Comparison of ENCODE assay signal across 27 cellular contexts in genomic region chr7:130559184-130559583, GRCh38.
"Had no signal": no experiment of that assay in that cellular context is flagged by ENCODE, and none has a peak within 500 bp of the region (broad histone marks: within the 10 kb centered on the region; RNA-seq: fewer than 3 reads in every experiment).

No MANE protein-coding gene starts in this region.

- H3K27me3 ChIP-seq: brain microvascular endothelial cell, cardiac muscle cell, MG63 had no signal

- H3K27ac Mint-ChIP-seq: activated B cell treated with CpG ODN at 0.5 μM for 24 hours; activated CD4-positive, alpha-beta memory T cell treated with anti-CD3 and anti-CD28 coated beads for 36 hours; activated CD4-positive, alpha-beta T cell treated with anti-CD3 and anti-CD28 coated beads, Interleukin-2, amount 10 ng/mL, durations not matched to agents 7 days and 5 days; activated naive CD4-positive, alpha-beta T cell treated with anti-CD3 and anti-CD28 coated beads, Interleukin-2, amount 10 ng/mL, durations not matched to agents 7 days and 5 days; activated naive CD8-positive, alpha-beta T cell treated with anti-CD3 and anti-CD28 coated beads for 36 hours had no signal

- H3K4me3 Mint-ChIP-seq: activated B cell treated with CpG ODN at 0.5 μM for 24 hours; activated CD4-positive, alpha-beta memory T cell treated with anti-CD3 and anti-CD28 coated beads for 36 hours; activated CD4-positive, alpha-beta T cell treated with anti-CD3 and anti-CD28 coated beads, Interleukin-2, amount 10 ng/mL, durations not matched to agents 7 days and 5 days; activated naive CD4-positive, alpha-beta T cell treated with anti-CD3 and anti-CD28 coated beads, Interleukin-2, amount 10 ng/mL, durations not matched to agents 7 days and 5 days; activated naive CD8-positive, alpha-beta T cell treated with anti-CD3 and anti-CD28 coated beads for 36 hours; activated T-cell treated with anti-CD3 and anti-CD28 coated beads, Interleukin-2, amount 50 U/mL, for 4 hours; T-helper 17 cell had no signal

- H3K36me3 ChIP-seq: brain microvascular endothelial cell, MG63 had no signal

- H3K4me3 ChIP-seq: cardiac muscle cell, MG63 had no signal

- ATAC-seq: activated T-cell treated with anti-CD3 and anti-CD28 coated beads, Interleukin-2, amount 50 U/mL, for 4 hours; PC-3; T-helper 17 cell had no signal

- H3K9me3 ChIP-seq: MG63 had no signal

- FAIRE-seq: RCC 7860 had no signal

- H3K27ac ChIP-seq: brain microvascular endothelial cell, cardiac muscle cell, KMS-11 had no signal

- H3K9me3 Mint-ChIP-seq: activated B cell treated with CpG ODN at 0.5 μM for 24 hours; activated CD4-positive, alpha-beta memory T cell treated with anti-CD3 and anti-CD28 coated beads for 36 hours; activated CD4-positive, alpha-beta T cell treated with anti-CD3 and anti-CD28 coated beads, Interleukin-2, amount 10 ng/mL, durations not matched to agents 7 days and 5 days; activated naive CD4-positive, alpha-beta T cell treated with anti-CD3 and anti-CD28 coated beads, Interleukin-2, amount 10 ng/mL, durations not matched to agents 7 days and 5 days; activated T-cell treated with anti-CD3 and anti-CD28 coated beads, Interleukin-2, amount 50 U/mL, for 4 hours had no signal

- DNase-seq: activated B cell treated with CpG ODN at 0.5 μM for 24 hours; activated CD4-positive, alpha-beta memory T cell treated with anti-CD3 and anti-CD28 coated beads for 36 hours; activated CD4-positive, alpha-beta T cell treated with anti-CD3 and anti-CD28 coated beads for 1 hour; activated CD4-positive, alpha-beta T cell treated with anti-CD3 and anti-CD28 coated beads, Interleukin-2, amount 10 ng/mL, durations not matched to agents 7 days and 5 days; activated CD8-positive, alpha-beta memory T cell treated with anti-CD3 and anti-CD28 coated beads for 24 hours; activated gamma-delta T cell treated with Interleukin-2 at 50 U/mL for 16 hours; activated naive CD4-positive, alpha-beta T cell treated with anti-CD3 and anti-CD28 coated beads, Interleukin-2, amount 10 ng/mL, durations not matched to agents 7 days and 5 days; activated naive CD8-positive, alpha-beta T cell treated with anti-CD3 and anti-CD28 coated beads for 36 hours; activated T-cell treated with anti-CD3 and anti-CD28 coated beads, Interleukin-2, amount 50 U/mL, for 4 hours; brain microvascular endothelial cell; MG63; MV-4-11; NCI-H1092 treated with DMSO at 0.1 percent for 48 hours; NCI-H1417 treated with DMSO at 0.1 percent for 48 hours; NCI-H1694; NCI-H2029; NCI-H2107; NCI-H2171 treated with DMSO at 0.1 percent for 48 hours; NCI-H226; NCI-H526; PC-3; SHP77 treated with DMSO at 0.1 percent for 48 hours; T-helper 17 cell; T-helper 9 cell had no signal

- H3K36me3 Mint-ChIP-seq: activated naive CD4-positive, alpha-beta T cell treated with anti-CD3 and anti-CD28 coated beads, Interleukin-2, amount 10 ng/mL, durations not matched to agents 7 days and 5 days had no signal

- H3K9ac ChIP-seq: KMS-11 had no signal

- H3K4me2 ChIP-seq: KMS-11 had no signal

- H3K27me3 Mint-ChIP-seq: activated B cell treated with CpG ODN at 0.5 μM for 24 hours; activated CD4-positive, alpha-beta memory T cell treated with anti-CD3 and anti-CD28 coated beads for 36 hours; activated CD4-positive, alpha-beta T cell treated with anti-CD3 and anti-CD28 coated beads, Interleukin-2, amount 10 ng/mL, durations not matched to agents 7 days and 5 days; activated naive CD4-positive, alpha-beta T cell treated with anti-CD3 and anti-CD28 coated beads, Interleukin-2, amount 10 ng/mL, durations not matched to agents 7 days and 5 days; activated naive CD8-positive, alpha-beta T cell treated with anti-CD3 and anti-CD28 coated beads for 36 hours; T-helper 17 cell had no signal
